ENCODE assay signal across 28 cellular contexts in the genomic region with DNA sequence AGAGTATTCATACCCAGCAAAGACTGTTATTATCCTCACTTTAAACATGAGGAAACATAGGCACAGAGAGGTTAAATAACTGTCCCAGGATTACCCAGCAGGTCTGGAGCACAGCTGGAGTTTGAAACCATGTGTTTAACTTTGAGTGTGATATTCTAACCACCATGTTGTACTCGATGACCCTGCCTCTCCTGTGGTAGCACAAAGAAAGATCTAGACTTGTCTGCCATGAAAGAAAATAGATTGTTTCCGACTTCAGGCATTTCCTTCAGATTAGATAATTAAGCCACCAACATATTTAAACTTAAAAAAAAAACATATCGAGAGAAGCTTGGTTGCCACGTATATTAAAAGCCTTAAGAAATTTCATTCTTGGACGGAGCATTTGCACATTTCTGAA.
"Had no signal": no experiment of that assay in that cellular context is flagged by ENCODE, and none has a peak within 500 bp of the region (broad histone marks: within the 10 kb centered on the region; RNA-seq: fewer than 3 reads in every experiment).

No MANE protein-coding gene starts in this region.

- H3K4me3 ChIP-seq: ascending aorta, colonic mucosa, gastrocnemius medialis, heart left ventricle had no signal

- ATAC-seq: activated CD4-positive, CD25-positive, alpha-beta regulatory T cell treated with anti-CD3 and anti-CD28 coated beads, Interleukin-2, amount 50 U/mL, for 24 hours; activated CD8-positive, alpha-beta memory T cell treated with anti-CD3 and anti-CD28 coated beads, Interleukin-2, amount 10 ng/mL, durations not matched to agents 7 days and 5 days; activated CD8-positive, alpha-beta T cell treated with anti-CD3 and anti-CD28 coated beads, Interleukin-2, amount 10 ng/mL, durations not matched to agents 7 days and 5 days; activated T-helper 17 cell treated with anti-CD3 and anti-CD28 coated beads, Interleukin-2, amount 50 U/mL, for 72 hours; foreskin keratinocyte; gastrocnemius medialis; heart left ventricle; T-helper 17 cell had no signal

- DNase-seq: activated B cell treated with CpG ODN at 0.5 μM for 24 hours; activated CD4-positive, alpha-beta memory T cell treated with anti-CD3 and anti-CD28 coated beads for 36 hours; activated CD4-positive, alpha-beta T cell treated with anti-CD3 and anti-CD28 coated beads, Interleukin-2, amount 10 ng/mL, durations not matched to agents 24 days and 14 days; activated CD8-positive, alpha-beta memory T cell treated with anti-CD3 and anti-CD28 coated beads, Interleukin-2, amount 10 ng/mL, durations not matched to agents 7 days and 5 days; activated CD8-positive, alpha-beta memory T cell treated with anti-CD3 and anti-CD28 coated beads, Interleukin-2, amount 50 U/mL, for 4 hours; activated CD8-positive, alpha-beta T cell treated with anti-CD3 and anti-CD28 coated beads, Interleukin-2, amount 10 ng/mL, durations not matched to agents 7 days and 5 days; activated effector memory CD4-positive, alpha-beta T cell treated with Interleukin-2 at 50 U/mL for 16 hours; activated gamma-delta T cell treated with Interleukin-2 at 50 U/mL for 16 hours; activated naive CD4-positive, alpha-beta T cell treated with Interleukin-2 at 50 U/mL for 16 hours; activated naive CD8-positive, alpha-beta T cell treated with anti-CD3 and anti-CD28 coated beads for 36 hours; activated T-cell treated with anti-CD3 and anti-CD28 coated beads, Interleukin-2, amount 50 U/mL, for 1 hour; caudate nucleus; colonic mucosa; effector CD8-positive, alpha-beta T cell; foreskin keratinocyte; gastrocnemius medialis; glutamatergic neuron; heart left ventricle; T-helper 1 cell; T-helper 17 cell; T1000; WERI-Rb-1 had no signal

- H3K9me3 ChIP-seq: ascending aorta, colonic mucosa, gastrocnemius medialis had no signal

- FAIRE-seq: endometrium, endothelial cell of umbilical vein had no signal

- H3K4me1 ChIP-seq: ascending aorta, colonic mucosa, gastrocnemius medialis had no signal

- H3K36me3 ChIP-seq: ascending aorta, colonic mucosa, gastrocnemius medialis, heart left ventricle, WERI-Rb-1 had no signal

- H3K27ac ChIP-seq: ascending aorta, colonic mucosa, epithelial cell of prostate, foreskin keratinocyte, gastrocnemius medialis, heart left ventricle, WERI-Rb-1 had no signal

- H3K27me3 ChIP-seq: ascending aorta, colonic mucosa, foreskin keratinocyte, gastrocnemius medialis, heart left ventricle had no signal
